Comparison of ENCODE assay signal across 10 cellular contexts in genomic region chr11:2884424-2884815, GRCh38.
DNase-seq lines count a peak whose midpoint lies in the region; ATAC-seq lines count a peak whose summit lies in the region.
"Had no signal": no experiment of that assay in that cellular context is flagged by ENCODE, and none has a peak within 500 bp of the region (broad histone marks: within the 10 kb centered on the region; RNA-seq: fewer than 3 reads in every experiment).

No MANE protein-coding gene starts in this region.

- peaks cover 9% of the 10 kb centered on the region for H3K4me1 ChIP-seq in mucosa of stomach (ENCODE audit: control insufficient read depth, insufficient read depth, low read length)

- DNase-seq in 8988T (peak; percentile 97), LoVo (ENCODE audit: low spot score) (peak; percentile 7), epidermal melanocyte (ENCODE audit: insufficient read length, low spot score) (peak; percentile 78), NCI-H187 treated with DMSO at 0.1 percent for 48 hours (lab: John Stamatoyannopoulos, UW) (no peak)
- no peak for DNase-seq in activated CD4-positive, alpha-beta T cell treated with anti-CD3 and anti-CD28 coated beads, Interleukin-2, amount 50 U/mL, for 48 hours
- DNase-seq: COR-L47, NCI-H526 treated with DMSO at 0.1 percent for 48 hours had no signal

- ATAC-seq in HG02642 (IDR thresholded peaks at IDR 0.05; ENCODE audit: poor library complexity, unreplicated experiment) (no peak), HG03039 (IDR thresholded peaks at IDR 0.05; ENCODE audit: unreplicated experiment) (no peak)

- H3K9me3 ChIP-seq in mucosa of stomach (ENCODE audit: control insufficient read depth, low read length) = no peaks in the 10 kb centered on the region

- no peak overlapping the region for H3K4me3 ChIP-seq in mucosa of stomach (ENCODE audit: low read length)

- H3K27me3 ChIP-seq in mucosa of stomach (ENCODE audit: control insufficient read depth, insufficient read depth, low read length) = peaks cover 14% of the 10 kb centered on the region

- peak overlapping the region; percentile 66 for H3K9ac ChIP-seq in mucosa of stomach (ENCODE audit: low read length)

- H3K36me3 ChIP-seq in mucosa of stomach (ENCODE audit: control insufficient read depth, insufficient read depth, low read length) = no peaks in the 10 kb centered on the region

Comparison
In these comparisons a context has a peak if more than half of its experiments do, and no peak if none do; other contexts are left out.
1. DNase-seq: peak in 8988T (single experiment), LoVo (single experiment) and epidermal melanocyte (single experiment); none in NCI-H187 treated with DMSO at 0.1 percent for 48 hours (single experiment) and activated CD4-positive, alpha-beta T cell treated with anti-CD3 and anti-CD28 coated beads, Interleukin-2, amount 50 U/mL, for 48 hours (0 of 2).